ENCODE assay signal across 8 cellular contexts in the genomic region with DNA sequence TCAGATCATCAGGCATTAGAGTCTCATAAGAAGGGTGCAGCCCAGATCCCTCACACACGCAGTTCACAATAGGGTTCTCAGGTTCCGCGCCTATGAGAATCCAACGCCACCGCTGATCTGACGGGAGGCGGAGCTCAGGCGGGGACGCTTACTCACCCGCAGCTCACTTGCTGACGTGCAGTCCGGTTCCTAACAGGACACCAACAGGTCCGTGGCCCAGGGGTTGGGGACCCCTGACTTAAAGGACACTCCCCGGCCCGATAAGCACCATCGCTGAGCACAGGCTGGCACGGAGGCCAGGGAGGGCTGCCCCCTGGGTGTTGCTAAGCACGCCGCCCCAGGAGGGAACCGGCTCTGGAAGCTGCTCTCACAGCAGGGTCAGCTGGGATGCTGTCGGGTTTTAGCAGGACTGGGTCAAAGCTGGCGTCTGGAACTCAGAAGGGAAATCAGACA. TPM values are rescaled to one million over a fixed set of nuclear protein-coding genes. Genes with fewer than 3 reads are reported as not detected.
DNase-seq lines count a peak whose midpoint lies in the region; ATAC-seq and TF ChIP-seq lines count a peak whose summit lies in the region.

No MANE protein-coding gene starts in this region.

- in situ Hi-C loops in ACHN (cut with HindIII; ENCODE audit: low pct_ligation_motif_present, low pct_unique_long_range_greater_than_20kb, low sequenced_read_pairs) = no loop called here

- H3K4me1 ChIP-seq in HCT116 (ENCODE audit: control insufficient read depth in 1 of 2, insufficient read depth in 2 of 2, low read length in 2 of 2) = peaks cover 45 to 51% of the 10 kb centered on the region in 2 experiments
- H3K4me1 ChIP-seq in ascending aorta = peaks cover 4 to 9% of the 10 kb centered on the region in 2 donors
- 0 out of 2 replicates have a peak, but pooled peaks cover 5% of the 10 kb centered on the region for H3K4me1 ChIP-seq in BE2C

- H4K20me1 ChIP-seq in HCT116 (ENCODE audit: insufficient read depth) = no peaks in the 10 kb centered on the region

- intact Hi-C loops in HCT116 (cut with micrococcal nuclease) = loop anchor here (2.0 kb wide), 1 partner anchor 18 kb away; no protein-coding TSS in a partner anchor
- intact Hi-C loops in ascending aorta (cut with DNase I) = loop anchor here (1.0 kb wide), 1 partner anchor 19 kb away; no protein-coding TSS in a partner anchor

- TF ChIP-seq POLR2A in HCT116 (IDR thresholded peaks at IDR 0.05; ENCODE audit: borderline replicate concordance, extremely low read depth, insufficient read depth, insufficient read length) = peak; percentile 1

- TF ChIP-seq RAD21 in HCT116 (IDR thresholded peaks at IDR 0.05; ENCODE audit: low read depth) = no peak

- TF ChIP-seq CTCF in HCT116 (IDR thresholded peaks at IDR 0.05 in 2 of 3, conservative IDR thresholded peaks at IDR 0.05 in 1 of 3; ENCODE audit: borderline replicate concordance in 1 of 3, insufficient read depth in 1 of 3, low read depth in 2 of 3, low read length in 2 of 3) (no peak), ascending aorta (IDR thresholded peaks at IDR 0.05) (no peak), BE2C (IDR thresholded peaks at IDR 0.05; ENCODE audit: low read depth, low read length) (no peak)

- H3K4me3 ChIP-seq in HCT116 (replicated peaks in 1 of 2; ENCODE audit: low read depth in 1 of 2, low read length in 2 of 2) = peak overlapping the region; percentile 47 to 61
- peak overlapping the region; percentile 20 to 59 for H3K4me3 ChIP-seq in ascending aorta
- no peak overlapping the region for H3K4me3 ChIP-seq in BE2C (ENCODE audit: low read depth, low read length)

- CTCF ChIA-PET in HCT116 (lab: Charles Lee) = interaction anchor here (0.7 to 1.5 kb wide), 10 partner anchors 19 to 120 kb away, joined by 3 to 7 read pairs (median 4); a partner anchor contains a TSS

- POLR2A ChIA-PET in HCT116 (lab: Charles Lee) = interaction anchor here (0.7 to 2.0 kb wide), 15 partner anchors 10 to 143 kb away, joined by 3 to 19 read pairs (median 5); a partner anchor contains a TSS

- H3K36me3 ChIP-seq in HCT116 (ENCODE audit: control insufficient read depth in 1 of 2, insufficient read depth in 2 of 2, low read length in 2 of 2) (no peaks in the 10 kb centered on the region), ascending aorta (no peaks in the 10 kb centered on the region), BE2C (no peaks in the 10 kb centered on the region)

- BruUV-seq in HCT116 (replicated peaks; lab: Mats Ljungman, UMichigan) = no TSS peak

- peak overlapping the region; percentile 59 for H3K9ac ChIP-seq in HCT116 (ENCODE audit: low read length)

- H3K4me2 ChIP-seq in HCT116 (ENCODE audit: low read length) = peak overlapping the region; percentile 96

- no peaks in the 10 kb centered on the region for H3K9me2 ChIP-seq in HCT116 (ENCODE audit: insufficient read depth)

- DNase-seq in ACHN (peak; percentile 64), HCT116 (ENCODE audit: low read depth, low spot score) (peak; percentile 72), ascending aorta (ENCODE audit: low spot score in 2 of 2) (peak; percentile 51 to 85), iPS-NIHi11 (ENCODE audit: low spot score) (peak; percentile 56), NCI-H1105 treated with DMSO at 0.1 percent for 48 hours (lab: John Stamatoyannopoulos, UW) (no peak), BE2C (no peak), SK-N-DZ (ENCODE audit: low spot score) (no peak)
- peak; percentile 59 for DNase-seq in stimulated activated CD8-positive, alpha-beta memory T cell treated with anti-CD3 and anti-CD28 coated beads, Interleukin-4, amount 100 ng/mL, for 48 hours

- no peaks in the 10 kb centered on the region for H3K79me2 ChIP-seq in HCT116 (ENCODE audit: insufficient read depth, low read length)

- RAD21 ChIA-PET in HCT116 (lab: Charles Lee; ENCODE audit: low non-redundant PET in 1 of 2, low total read pairs in 2 of 2, uncharacterized antibody in 2 of 2, unreplicated experiment in 2 of 2) = interaction anchor here in 1 of 2 experiments (0.6 to 1.8 kb wide), 4 partner anchors 36 to 107 kb away, joined by 3 to 6 read pairs (median 4); no protein-coding TSS in a partner anchor

- H3K27ac ChIP-seq in HCT116 (ENCODE audit: low read depth, low read length) (peak overlapping the region; percentile 68), ascending aorta (peak overlapping the region; percentile 74 to 78)

- peak; percentile 87 for ATAC-seq in HCT116

- H3K9me3 ChIP-seq in HCT116 (ENCODE audit: control insufficient read depth in 1 of 2, insufficient read depth in 1 of 2, low read depth in 1 of 2, low read length in 2 of 2) (no peaks in the 10 kb centered on the region), ascending aorta (no peaks in the 10 kb centered on the region), BE2C (no peaks in the 10 kb centered on the region)

- H3K27me3 ChIP-seq in HCT116 (ENCODE audit: insufficient read depth, low read length) (peaks cover 4% of the 10 kb centered on the region; the same call in 1 of the 2 replicates), ascending aorta (no peaks in the 10 kb centered on the region), BE2C (no peaks in the 10 kb centered on the region)

- peak overlapping the region; percentile 69 for H2AFZ ChIP-seq in HCT116 (ENCODE audit: low read depth, low read length, poor library complexity, severe bottlenecking)

TF ChIP-seq in HCT116, 20 proteins besides CTCF, POLR2A, EP300 and RAD21:
- TF ChIP-seq CBX3 (IDR thresholded peaks at IDR 0.05; ENCODE audit: low read depth) (no peak), JUND (IDR thresholded peaks at IDR 0.05) (no peak), YY1 (IDR thresholded peaks at IDR 0.05; ENCODE audit: extremely low read depth, insufficient replicate concordance, low read depth, low read length) (no peak), ELF1 (IDR thresholded peaks at IDR 0.05; ENCODE audit: borderline replicate concordance, low read depth) (no peak), TCF7L2 (IDR thresholded peaks at IDR 0.05; ENCODE audit: borderline replicate concordance, extremely low read depth, insufficient read depth, insufficient read length) (peak; percentile 22), POLR2AphosphoS5 (IDR thresholded peaks at IDR 0.05; ENCODE audit: low read depth, low read length) (peak; percentile 79), ZFX (IDR thresholded peaks at IDR 0.05) (no peak), SIN3A (IDR thresholded peaks at IDR 0.05; ENCODE audit: low read depth) (no peak; the same call in 1 of the 2 replicates), FOSL1 (IDR thresholded peaks at IDR 0.05; ENCODE audit: low read depth) (no peak)
- TF ChIP-seq, protein P1, sequence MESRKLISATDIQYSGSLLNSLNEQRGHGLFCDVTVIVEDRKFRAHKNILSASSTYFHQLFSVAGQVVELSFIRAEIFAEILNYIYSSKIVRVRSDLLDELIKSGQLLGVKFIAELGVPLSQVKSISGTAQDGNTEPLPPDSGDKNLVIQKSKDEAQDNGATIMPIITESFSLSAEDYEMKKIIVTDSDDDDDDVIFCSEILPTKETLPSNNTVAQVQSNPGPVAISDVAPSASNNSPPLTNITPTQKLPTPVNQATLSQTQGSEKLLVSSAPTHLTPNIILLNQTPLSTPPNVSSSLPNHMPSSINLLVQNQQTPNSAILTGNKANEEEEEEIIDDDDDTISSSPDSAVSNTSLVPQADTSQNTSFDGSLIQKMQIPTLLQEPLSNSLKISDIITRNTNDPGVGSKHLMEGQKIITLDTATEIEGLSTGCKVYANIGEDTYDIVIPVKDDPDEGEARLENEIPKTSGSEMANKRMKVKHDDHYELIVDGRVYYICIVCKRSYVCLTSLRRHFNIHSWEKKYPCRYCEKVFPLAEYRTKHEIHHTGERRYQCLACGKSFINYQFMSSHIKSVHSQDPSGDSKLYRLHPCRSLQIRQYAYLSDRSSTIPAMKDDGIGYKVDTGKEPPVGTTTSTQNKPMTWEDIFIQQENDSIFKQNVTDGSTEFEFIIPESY (IDR thresholded peaks at IDR 0.05; ENCODE audit: extremely low read depth, insufficient replicate concordance, low read length) = no peak
- TF ChIP-seq, protein P2, sequence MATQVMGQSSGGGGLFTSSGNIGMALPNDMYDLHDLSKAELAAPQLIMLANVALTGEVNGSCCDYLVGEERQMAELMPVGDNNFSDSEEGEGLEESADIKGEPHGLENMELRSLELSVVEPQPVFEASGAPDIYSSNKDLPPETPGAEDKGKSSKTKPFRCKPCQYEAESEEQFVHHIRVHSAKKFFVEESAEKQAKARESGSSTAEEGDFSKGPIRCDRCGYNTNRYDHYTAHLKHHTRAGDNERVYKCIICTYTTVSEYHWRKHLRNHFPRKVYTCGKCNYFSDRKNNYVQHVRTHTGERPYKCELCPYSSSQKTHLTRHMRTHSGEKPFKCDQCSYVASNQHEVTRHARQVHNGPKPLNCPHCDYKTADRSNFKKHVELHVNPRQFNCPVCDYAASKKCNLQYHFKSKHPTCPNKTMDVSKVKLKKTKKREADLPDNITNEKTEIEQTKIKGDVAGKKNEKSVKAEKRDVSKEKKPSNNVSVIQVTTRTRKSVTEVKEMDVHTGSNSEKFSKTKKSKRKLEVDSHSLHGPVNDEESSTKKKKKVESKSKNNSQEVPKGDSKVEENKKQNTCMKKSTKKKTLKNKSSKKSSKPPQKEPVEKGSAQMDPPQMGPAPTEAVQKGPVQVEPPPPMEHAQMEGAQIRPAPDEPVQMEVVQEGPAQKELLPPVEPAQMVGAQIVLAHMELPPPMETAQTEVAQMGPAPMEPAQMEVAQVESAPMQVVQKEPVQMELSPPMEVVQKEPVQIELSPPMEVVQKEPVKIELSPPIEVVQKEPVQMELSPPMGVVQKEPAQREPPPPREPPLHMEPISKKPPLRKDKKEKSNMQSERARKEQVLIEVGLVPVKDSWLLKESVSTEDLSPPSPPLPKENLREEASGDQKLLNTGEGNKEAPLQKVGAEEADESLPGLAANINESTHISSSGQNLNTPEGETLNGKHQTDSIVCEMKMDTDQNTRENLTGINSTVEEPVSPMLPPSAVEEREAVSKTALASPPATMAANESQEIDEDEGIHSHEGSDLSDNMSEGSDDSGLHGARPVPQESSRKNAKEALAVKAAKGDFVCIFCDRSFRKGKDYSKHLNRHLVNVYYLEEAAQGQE (IDR thresholded peaks at IDR 0.05; ENCODE audit: low read depth) = no peak

RNA-seq across cellular contexts. Expression of a gene that starts 30.1 kb away (rescaled TPM):
- 45.2 TPM for total RNA-seq in HCT116 (2021; ENCODE audit: unreplicated experiment)
- polyA plus RNA-seq in HCT116 (2012) = 16.1 and 18.2 TPM in 2 replicates
- 29.1 TPM for total RNA-seq in ascending aorta
- polyA plus RNA-seq in BE2C (2012; ENCODE audit: insufficient read depth, insufficient read length, low read depth) = 23.2 TPM
- polyA plus RNA-seq in SK-N-DZ (2014; cell fraction: cytosol; rRNA removed) = 6.6 and 15.1 TPM in 2 replicates
- 33.7 and 55.3 TPM in 2 replicates for polyA plus RNA-seq in SK-N-DZ (2014; cell fraction: nucleus; rRNA removed)

Comparison
In these comparisons a context has a peak if more than half of its experiments do, and no peak if none do; other contexts are left out.
1. DNase-seq: peak in ACHN (single experiment), HCT116 (single experiment), ascending aorta (2 of 2), iPS-NIHi11 (single experiment) and stimulated activated CD8-positive, alpha-beta memory T cell treated with anti-CD3 and anti-CD28 coated beads, Interleukin-4, amount 100 ng/mL, for 48 hours (single experiment); none in NCI-H1105 treated with DMSO at 0.1 percent for 48 hours (single experiment), BE2C (single experiment) and SK-N-DZ (single experiment).